25 cellular contexts compared by ENCODE assay signal in genomic region chr9:37639109-37639748, GRCh38. TPM values are rescaled to one million over a fixed set of nuclear protein-coding genes. Genes with fewer than 3 reads are reported as not detected.
DNase-seq lines count a peak whose midpoint lies in the region; ATAC-seq and TF ChIP-seq lines count a peak whose summit lies in the region.
"Had no signal": no experiment of that assay in that cellular context is flagged by ENCODE, and none has a peak within 500 bp of the region (broad histone marks: within the 10 kb centered on the region; RNA-seq: fewer than 3 reads in every experiment).

No MANE protein-coding gene starts in this region.

- TF ChIP-seq CTCF in AG10803 (conservative IDR thresholded peaks at IDR 0.05; ENCODE audit: low read length) (no peak), brain microvascular endothelial cell (IDR thresholded peaks at IDR 0.05; ENCODE audit: low read depth, low read length, missing control alignments) (no peak), GM10266 (IDR thresholded peaks at IDR 0.05; ENCODE audit: control insufficient read depth, insufficient read depth, low read depth, missing control alignments) (no peak)

- POLR2A ChIA-PET in activated CD4-positive, alpha-beta memory T cell treated with anti-CD3 and anti-CD28 coated beads for 36 hours (lab: Charles Lee): no interaction called here

- CTCF ChIA-PET in activated CD4-positive, alpha-beta memory T cell treated with anti-CD3 and anti-CD28 coated beads for 36 hours (lab: Charles Lee): no interaction called here

- in situ Hi-C loops in brain microvascular endothelial cell (cut with HindIII; ENCODE audit: low pct_ligation_motif_present, low sequenced_read_pairs): loop anchor here (25.0 kb wide), 1 partner anchor 98 kb away; no protein-coding TSS in a partner anchor

- H3K27ac ChIP-seq in brain microvascular endothelial cell: no peak overlapping the region
- H3K27ac ChIP-seq: body of pancreas, spleen had no signal

- H3K36me3 ChIP-seq in brain microvascular endothelial cell (replicated peaks): no peaks in the 10 kb centered on the region
- H3K36me3 ChIP-seq: MG63, spleen had no signal

- no peak for ATAC-seq in HG03432 (IDR thresholded peaks at IDR 0.05; ENCODE audit: unreplicated experiment)
- ATAC-seq: activated CD8-positive, alpha-beta T cell treated with anti-CD3 and anti-CD28 coated beads, Interleukin-2, amount 10 ng/mL, durations not matched to agents 7 days and 5 days; body of pancreas; left lobe of liver; mucosa of descending colon had no signal

- no peaks in the 10 kb centered on the region for H3K4me1 Mint-ChIP-seq in activated CD4-positive, alpha-beta memory T cell treated with anti-CD3 and anti-CD28 coated beads for 36 hours (ENCODE audit: low read depth)
- H3K4me1 Mint-ChIP-seq: CD4-positive, CD25-positive, alpha-beta regulatory T cell had no signal

- intact Hi-C loops in activated CD4-positive, alpha-beta memory T cell treated with anti-CD3 and anti-CD28 coated beads for 36 hours (cut with micrococcal nuclease): no loop called here

- peaks cover 13% of the 10 kb centered on the region for H3K27me3 ChIP-seq in brain microvascular endothelial cell (replicated peaks)
- H3K27me3 ChIP-seq: body of pancreas, MG63 had no signal

- H3K9me3 Mint-ChIP-seq in activated CD4-positive, alpha-beta memory T cell treated with anti-CD3 and anti-CD28 coated beads for 36 hours: no peaks in the 10 kb centered on the region
- H3K9me3 Mint-ChIP-seq: activated B cell treated with CpG ODN at 0.5 μM for 24 hours; activated T-cell treated with anti-CD3 and anti-CD28 coated beads, Interleukin-2, amount 50 U/mL, for 24 hours; T-helper 2 cell treated with Interferon-gamma antibody and Interleukin-4, amounts not matched to agents 5 μg/mL and 100 μg/mL, for 36 hours had no signal

- H3K36me3 Mint-ChIP-seq in activated CD4-positive, alpha-beta memory T cell treated with anti-CD3 and anti-CD28 coated beads for 36 hours: no peaks in the 10 kb centered on the region
- H3K36me3 Mint-ChIP-seq: activated naive CD8-positive, alpha-beta T cell; CD4-positive, CD25-positive, alpha-beta regulatory T cell had no signal

- DNase-seq in AG10803 (ENCODE audit: low read depth) (peak; percentile 15), LHCN-M2 (ENCODE audit: low read depth) (peak; percentile 37), brain microvascular endothelial cell (peak; percentile 8), foreskin melanocyte (peak; percentile 11), GM10266 (ENCODE audit: extremely low spot score) (no peak), CD1c-positive myeloid dendritic cell (ENCODE audit: extremely low spot score) (no peak)
- no peak for DNase-seq in activated CD4-positive, alpha-beta memory T cell treated with anti-CD3 and anti-CD28 coated beads for 36 hours
- DNase-seq: activated B cell treated with CpG ODN at 0.5 μM for 24 hours; activated CD8-positive, alpha-beta T cell treated with anti-CD3 and anti-CD28 coated beads, Interleukin-2, amount 10 ng/mL, durations not matched to agents 7 days and 5 days; activated T-cell treated with anti-CD3 and anti-CD28 coated beads, Interleukin-2, amount 50 U/mL, for 24 hours; body of pancreas; CD4-positive, CD25-positive, alpha-beta regulatory T cell; cortex of kidney; DMS153; MG63; mucosa of descending colon; NCI-H774; SK-N-SH; spleen had no signal

- H3K4me3 ChIP-seq in AG10803 (ENCODE audit: low read length) (no peak overlapping the region), brain microvascular endothelial cell (ENCODE audit: low read depth, low read length) (no peak overlapping the region)
- H3K4me3 ChIP-seq: body of pancreas, MG63, mucosa of descending colon, spleen had no signal

- no peak overlapping the region for H3K27ac Mint-ChIP-seq in activated CD4-positive, alpha-beta memory T cell treated with anti-CD3 and anti-CD28 coated beads for 36 hours
- H3K27ac Mint-ChIP-seq: activated B cell treated with CpG ODN at 0.5 μM for 24 hours; activated CD8-positive, alpha-beta T cell treated with anti-CD3 and anti-CD28 coated beads, Interleukin-2, amount 10 ng/mL, durations not matched to agents 7 days and 5 days; activated naive CD8-positive, alpha-beta T cell; activated T-cell treated with anti-CD3 and anti-CD28 coated beads, Interleukin-2, amount 50 U/mL, for 24 hours; T-helper 2 cell treated with Interferon-gamma antibody and Interleukin-4, amounts not matched to agents 5 μg/mL and 100 μg/mL, for 36 hours had no signal

- H3K27me3 Mint-ChIP-seq in activated CD4-positive, alpha-beta memory T cell treated with anti-CD3 and anti-CD28 coated beads for 36 hours: peaks cover 13% of the 10 kb centered on the region

- H3K4me3 Mint-ChIP-seq in activated CD4-positive, alpha-beta memory T cell treated with anti-CD3 and anti-CD28 coated beads for 36 hours: no peak overlapping the region
- H3K4me3 Mint-ChIP-seq: activated B cell treated with CpG ODN at 0.5 μM for 24 hours; activated CD8-positive, alpha-beta T cell treated with anti-CD3 and anti-CD28 coated beads, Interleukin-2, amount 10 ng/mL, durations not matched to agents 7 days and 5 days; activated naive CD8-positive, alpha-beta T cell; activated T-cell treated with anti-CD3 and anti-CD28 coated beads, Interleukin-2, amount 50 U/mL, for 24 hours; CD4-positive, CD25-positive, alpha-beta regulatory T cell; T-helper 2 cell treated with Interferon-gamma antibody and Interleukin-4, amounts not matched to agents 5 μg/mL and 100 μg/mL, for 36 hours had no signal

RNA-seq across cellular contexts. Expression of gene FRMPD1, which starts 11.5 kb away (rescaled TPM):
- total RNA-seq in LHCN-M2 (2014; rRNA removed): 0.38 and 1.1 TPM in 2 replicates
- 0.16 TPM for polyA plus RNA-seq in LHCN-M2 (2012)
- total RNA-seq in activated CD4-positive, alpha-beta memory T cell treated with anti-CD3 and anti-CD28 coated beads for 36 hours: not detected
- total RNA-seq: activated CD8-positive, alpha-beta T cell treated with anti-CD3 and anti-CD28 coated beads, Interleukin-2, amount 10 ng/mL, durations not matched to agents 7 days and 5 days; CD4-positive, CD25-positive, alpha-beta regulatory T cell; endothelial cell of umbilical vein; glomerular endothelial cell had no signal
- polyA plus RNA-seq: CD4-positive, CD25-positive, alpha-beta regulatory T cell; endothelial cell of umbilical vein; SK-N-SH had no signal

RNA-seq across cellular contexts. Expression of gene TOMM5, which starts 46.8 kb away (rescaled TPM):
- total RNA-seq in LHCN-M2 (2014; rRNA removed): 167 and 190 TPM in 2 replicates
- polyA plus RNA-seq in LHCN-M2 (2012): 186 TPM
- 100 to 1,000 TPM; 146 to 147 TPM for total RNA-seq in activated CD4-positive, alpha-beta memory T cell treated with anti-CD3 and anti-CD28 coated beads for 36 hours

Comparison
In these comparisons a context has a peak if more than half of its experiments do, and no peak if none do; other contexts are left out.
1. DNase-seq: peak in AG10803 (single experiment), LHCN-M2 (single experiment), brain microvascular endothelial cell (single experiment) and foreskin melanocyte (single experiment); none in GM10266 (single experiment), activated CD4-positive, alpha-beta memory T cell treated with anti-CD3 and anti-CD28 coated beads for 36 hours (single experiment) and CD1c-positive myeloid dendritic cell (single experiment).